ENCODE assay signal across 1 cellular context in the genomic region with DNA sequence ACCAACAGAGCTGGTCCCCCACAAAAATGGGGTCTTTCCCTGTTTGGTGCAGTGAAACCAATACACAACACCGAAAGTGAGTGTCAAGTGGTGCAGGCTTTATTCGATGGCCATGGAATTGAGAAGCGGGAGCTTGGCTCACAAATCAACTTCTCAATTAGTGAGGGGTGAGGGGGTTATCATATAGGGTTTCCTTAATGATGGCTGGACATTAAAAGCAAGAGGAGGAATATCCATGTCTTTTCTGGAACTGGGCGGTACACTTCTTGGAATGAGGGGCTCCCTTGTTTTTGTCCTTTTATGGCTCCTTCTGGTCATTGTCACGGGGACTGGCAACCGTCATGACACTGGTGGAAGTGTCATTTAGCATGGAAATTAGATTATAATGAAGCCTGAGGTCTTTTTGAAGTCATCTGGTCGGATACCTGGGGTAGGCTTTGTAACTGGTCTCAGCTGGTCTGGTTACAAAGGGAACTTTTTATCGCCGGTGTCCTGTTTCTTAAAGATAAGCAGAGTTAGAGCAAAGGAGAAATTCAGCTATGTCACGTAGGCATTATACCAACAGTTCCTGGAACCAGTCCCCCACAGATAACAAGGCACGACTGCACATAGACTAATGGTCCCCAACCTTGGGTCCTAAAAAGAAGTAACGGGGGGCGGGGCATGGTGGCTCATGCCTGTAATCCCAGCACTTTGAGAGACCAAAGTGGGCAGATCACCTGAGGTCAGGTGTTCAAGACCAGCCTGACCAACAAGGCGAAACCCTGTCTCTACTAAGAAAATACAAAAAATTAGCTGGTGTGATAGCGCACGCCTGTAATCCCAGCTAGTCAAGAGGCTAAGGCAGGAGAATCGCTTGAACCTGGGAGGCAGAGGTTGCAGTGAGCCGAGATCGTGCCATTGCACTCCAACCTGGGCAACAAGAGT.
TF ChIP-seq lines count a peak whose summit lies in the region.

No MANE protein-coding gene starts in this region.

TF ChIP-seq in K562, 482 proteins besides CTCF, POLR2A, EP300 and RAD21 (continued from another document and continues in another):
- TF ChIP-seq, protein P1, sequence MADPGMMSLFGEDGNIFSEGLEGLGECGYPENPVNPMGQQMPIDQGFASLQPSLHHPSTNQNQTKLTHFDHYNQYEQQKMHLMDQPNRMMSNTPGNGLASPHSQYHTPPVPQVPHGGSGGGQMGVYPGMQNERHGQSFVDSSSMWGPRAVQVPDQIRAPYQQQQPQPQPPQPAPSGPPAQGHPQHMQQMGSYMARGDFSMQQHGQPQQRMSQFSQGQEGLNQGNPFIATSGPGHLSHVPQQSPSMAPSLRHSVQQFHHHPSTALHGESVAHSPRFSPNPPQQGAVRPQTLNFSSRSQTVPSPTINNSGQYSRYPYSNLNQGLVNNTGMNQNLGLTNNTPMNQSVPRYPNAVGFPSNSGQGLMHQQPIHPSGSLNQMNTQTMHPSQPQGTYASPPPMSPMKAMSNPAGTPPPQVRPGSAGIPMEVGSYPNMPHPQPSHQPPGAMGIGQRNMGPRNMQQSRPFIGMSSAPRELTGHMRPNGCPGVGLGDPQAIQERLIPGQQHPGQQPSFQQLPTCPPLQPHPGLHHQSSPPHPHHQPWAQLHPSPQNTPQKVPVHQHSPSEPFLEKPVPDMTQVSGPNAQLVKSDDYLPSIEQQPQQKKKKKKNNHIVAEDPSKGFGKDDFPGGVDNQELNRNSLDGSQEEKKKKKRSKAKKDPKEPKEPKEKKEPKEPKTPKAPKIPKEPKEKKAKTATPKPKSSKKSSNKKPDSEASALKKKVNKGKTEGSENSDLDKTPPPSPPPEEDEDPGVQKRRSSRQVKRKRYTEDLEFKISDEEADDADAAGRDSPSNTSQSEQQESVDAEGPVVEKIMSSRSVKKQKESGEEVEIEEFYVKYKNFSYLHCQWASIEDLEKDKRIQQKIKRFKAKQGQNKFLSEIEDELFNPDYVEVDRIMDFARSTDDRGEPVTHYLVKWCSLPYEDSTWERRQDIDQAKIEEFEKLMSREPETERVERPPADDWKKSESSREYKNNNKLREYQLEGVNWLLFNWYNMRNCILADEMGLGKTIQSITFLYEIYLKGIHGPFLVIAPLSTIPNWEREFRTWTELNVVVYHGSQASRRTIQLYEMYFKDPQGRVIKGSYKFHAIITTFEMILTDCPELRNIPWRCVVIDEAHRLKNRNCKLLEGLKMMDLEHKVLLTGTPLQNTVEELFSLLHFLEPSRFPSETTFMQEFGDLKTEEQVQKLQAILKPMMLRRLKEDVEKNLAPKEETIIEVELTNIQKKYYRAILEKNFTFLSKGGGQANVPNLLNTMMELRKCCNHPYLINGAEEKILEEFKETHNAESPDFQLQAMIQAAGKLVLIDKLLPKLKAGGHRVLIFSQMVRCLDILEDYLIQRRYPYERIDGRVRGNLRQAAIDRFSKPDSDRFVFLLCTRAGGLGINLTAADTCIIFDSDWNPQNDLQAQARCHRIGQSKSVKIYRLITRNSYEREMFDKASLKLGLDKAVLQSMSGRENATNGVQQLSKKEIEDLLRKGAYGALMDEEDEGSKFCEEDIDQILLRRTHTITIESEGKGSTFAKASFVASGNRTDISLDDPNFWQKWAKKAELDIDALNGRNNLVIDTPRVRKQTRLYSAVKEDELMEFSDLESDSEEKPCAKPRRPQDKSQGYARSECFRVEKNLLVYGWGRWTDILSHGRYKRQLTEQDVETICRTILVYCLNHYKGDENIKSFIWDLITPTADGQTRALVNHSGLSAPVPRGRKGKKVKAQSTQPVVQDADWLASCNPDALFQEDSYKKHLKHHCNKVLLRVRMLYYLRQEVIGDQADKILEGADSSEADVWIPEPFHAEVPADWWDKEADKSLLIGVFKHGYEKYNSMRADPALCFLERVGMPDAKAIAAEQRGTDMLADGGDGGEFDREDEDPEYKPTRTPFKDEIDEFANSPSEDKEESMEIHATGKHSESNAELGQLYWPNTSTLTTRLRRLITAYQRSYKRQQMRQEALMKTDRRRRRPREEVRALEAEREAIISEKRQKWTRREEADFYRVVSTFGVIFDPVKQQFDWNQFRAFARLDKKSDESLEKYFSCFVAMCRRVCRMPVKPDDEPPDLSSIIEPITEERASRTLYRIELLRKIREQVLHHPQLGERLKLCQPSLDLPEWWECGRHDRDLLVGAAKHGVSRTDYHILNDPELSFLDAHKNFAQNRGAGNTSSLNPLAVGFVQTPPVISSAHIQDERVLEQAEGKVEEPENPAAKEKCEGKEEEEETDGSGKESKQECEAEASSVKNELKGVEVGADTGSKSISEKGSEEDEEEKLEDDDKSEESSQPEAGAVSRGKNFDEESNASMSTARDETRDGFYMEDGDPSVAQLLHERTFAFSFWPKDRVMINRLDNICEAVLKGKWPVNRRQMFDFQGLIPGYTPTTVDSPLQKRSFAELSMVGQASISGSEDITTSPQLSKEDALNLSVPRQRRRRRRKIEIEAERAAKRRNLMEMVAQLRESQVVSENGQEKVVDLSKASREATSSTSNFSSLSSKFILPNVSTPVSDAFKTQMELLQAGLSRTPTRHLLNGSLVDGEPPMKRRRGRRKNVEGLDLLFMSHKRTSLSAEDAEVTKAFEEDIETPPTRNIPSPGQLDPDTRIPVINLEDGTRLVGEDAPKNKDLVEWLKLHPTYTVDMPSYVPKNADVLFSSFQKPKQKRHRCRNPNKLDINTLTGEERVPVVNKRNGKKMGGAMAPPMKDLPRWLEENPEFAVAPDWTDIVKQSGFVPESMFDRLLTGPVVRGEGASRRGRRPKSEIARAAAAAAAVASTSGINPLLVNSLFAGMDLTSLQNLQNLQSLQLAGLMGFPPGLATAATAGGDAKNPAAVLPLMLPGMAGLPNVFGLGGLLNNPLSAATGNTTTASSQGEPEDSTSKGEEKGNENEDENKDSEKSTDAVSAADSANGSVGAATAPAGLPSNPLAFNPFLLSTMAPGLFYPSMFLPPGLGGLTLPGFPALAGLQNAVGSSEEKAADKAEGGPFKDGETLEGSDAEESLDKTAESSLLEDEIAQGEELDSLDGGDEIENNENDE (IDR thresholded peaks at IDR 0.05; ENCODE audit: low read depth, low read length), result no peak
- no peak; the same call in 1 of the 2 replicates for TF ChIP-seq ZNF24 (IDR thresholded peaks at IDR 0.05)
- peak; percentile 42 for TF ChIP-seq GABPA (tag; conservative IDR thresholded peaks at IDR 0.05; ENCODE audit: low read depth)
- TF ChIP-seq, protein P2, sequence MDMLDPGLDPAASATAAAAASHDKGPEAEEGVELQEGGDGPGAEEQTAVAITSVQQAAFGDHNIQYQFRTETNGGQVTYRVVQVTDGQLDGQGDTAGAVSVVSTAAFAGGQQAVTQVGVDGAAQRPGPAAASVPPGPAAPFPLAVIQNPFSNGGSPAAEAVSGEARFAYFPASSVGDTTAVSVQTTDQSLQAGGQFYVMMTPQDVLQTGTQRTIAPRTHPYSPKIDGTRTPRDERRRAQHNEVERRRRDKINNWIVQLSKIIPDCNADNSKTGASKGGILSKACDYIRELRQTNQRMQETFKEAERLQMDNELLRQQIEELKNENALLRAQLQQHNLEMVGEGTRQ (CRISPR knock-in tag; IDR thresholded peaks at IDR 0.05), result 0 out of 2 replicates have a peak, but pooled peaks have one; percentile 29
- no peak for TF ChIP-seq ZNF143 (CRISPR knock-in tag; IDR thresholded peaks at IDR 0.05)
- TF ChIP-seq POLR3A (IDR thresholded peaks at IDR 0.05; ENCODE audit: borderline replicate concordance, extremely low read depth, insufficient read depth, insufficient read length), result no peak
- no peak for TF ChIP-seq KLF10 (CRISPR knock-in tag; IDR thresholded peaks at IDR 0.05)
- TF ChIP-seq ESRRA (IDR thresholded peaks at IDR 0.05; ENCODE audit: borderline replicate concordance, low read depth), result 0 out of 2 replicates have a peak, but pooled peaks have one; percentile 64
- no peak for TF ChIP-seq GATAD2B (IDR thresholded peaks at IDR 0.05; ENCODE audit: borderline replicate concordance)
- no peak for TF ChIP-seq GTF2F1 (IDR thresholded peaks at IDR 0.05; ENCODE audit: low read depth, low read length)
- peak; percentile 68 for TF ChIP-seq TBP (optimal IDR thresholded peaks at IDR 0.05; ENCODE audit: low read depth, low read length)
- peak; percentile 94 for TF ChIP-seq SMAD4 (CRISPR knock-in tag; conservative IDR thresholded peaks at IDR 0.05)
- no peak; the same call in 1 of the 2 replicates for TF ChIP-seq ZKSCAN1 (IDR thresholded peaks at IDR 0.05; ENCODE audit: low read depth, low read length)
- peak; percentile 89 for TF ChIP-seq PML (IDR thresholded peaks at IDR 0.05; ENCODE audit: low read length)
- TF ChIP-seq, protein P3, sequence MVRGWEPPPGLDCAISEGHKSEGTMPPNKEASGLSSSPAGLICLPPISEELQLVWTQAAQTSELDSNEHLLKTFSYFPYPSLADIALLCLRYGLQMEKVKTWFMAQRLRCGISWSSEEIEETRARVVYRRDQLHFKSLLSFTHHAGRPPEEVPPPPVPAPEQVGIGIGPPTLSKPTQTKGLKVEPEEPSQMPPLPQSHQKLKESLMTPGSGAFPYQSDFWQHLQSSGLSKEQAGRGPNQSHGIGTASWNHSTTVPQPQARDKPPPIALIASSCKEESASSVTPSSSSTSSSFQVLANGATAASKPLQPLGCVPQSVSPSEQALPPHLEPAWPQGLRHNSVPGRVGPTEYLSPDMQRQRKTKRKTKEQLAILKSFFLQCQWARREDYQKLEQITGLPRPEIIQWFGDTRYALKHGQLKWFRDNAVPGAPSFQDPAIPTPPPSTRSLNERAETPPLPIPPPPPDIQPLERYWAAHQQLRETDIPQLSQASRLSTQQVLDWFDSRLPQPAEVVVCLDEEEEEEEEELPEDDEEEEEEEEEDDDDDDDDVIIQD (CRISPR knock-in tag; IDR thresholded peaks at IDR 0.05), result peak; percentile 77; the same call in 1 of the 2 replicates
- no peak for TF ChIP-seq ATF1 (CRISPR knock-in tag; IDR thresholded peaks at IDR 0.05)
- TF ChIP-seq ATF1 (tag; IDR thresholded peaks at IDR 0.05), result peak; percentile 92
- TF ChIP-seq CHD4 (IDR thresholded peaks at IDR 0.05; ENCODE audit: insufficient read depth, insufficient replicate concordance, low read depth, low read length, poor library complexity, severe bottlenecking), result no peak
- TF ChIP-seq ZNF408 (CRISPR knock-in tag; IDR thresholded peaks at IDR 0.05; ENCODE audit: low read depth), result no peak
- peak; percentile 88 for TF ChIP-seq SMAD1 (IDR thresholded peaks at IDR 0.05; ENCODE audit: low read depth, low read length, partially characterized antibody)
- TF ChIP-seq KHSRP (IDR thresholded peaks at IDR 0.05), result 0 out of 2 replicates have a peak, but pooled peaks have one; percentile 4
- peak; percentile 83; the same call in 1 of the 2 replicates for TF ChIP-seq KLF13 (tag; IDR thresholded peaks at IDR 0.05; ENCODE audit: borderline replicate concordance, low read depth)
- TF ChIP-seq, protein P4, sequence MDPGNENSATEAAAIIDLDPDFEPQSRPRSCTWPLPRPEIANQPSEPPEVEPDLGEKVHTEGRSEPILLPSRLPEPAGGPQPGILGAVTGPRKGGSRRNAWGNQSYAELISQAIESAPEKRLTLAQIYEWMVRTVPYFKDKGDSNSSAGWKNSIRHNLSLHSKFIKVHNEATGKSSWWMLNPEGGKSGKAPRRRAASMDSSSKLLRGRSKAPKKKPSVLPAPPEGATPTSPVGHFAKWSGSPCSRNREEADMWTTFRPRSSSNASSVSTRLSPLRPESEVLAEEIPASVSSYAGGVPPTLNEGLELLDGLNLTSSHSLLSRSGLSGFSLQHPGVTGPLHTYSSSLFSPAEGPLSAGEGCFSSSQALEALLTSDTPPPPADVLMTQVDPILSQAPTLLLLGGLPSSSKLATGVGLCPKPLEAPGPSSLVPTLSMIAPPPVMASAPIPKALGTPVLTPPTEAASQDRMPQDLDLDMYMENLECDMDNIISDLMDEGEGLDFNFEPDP (CRISPR knock-in tag; IDR thresholded peaks at IDR 0.05), result no peak
- TF ChIP-seq ZNF274 (IDR thresholded peaks at IDR 0.05; ENCODE audit: borderline replicate concordance, low read depth, low read length), result 0 out of 2 replicates have a peak, but pooled peaks have one; percentile 57
- peak; percentile 48 for TF ChIP-seq ZFP36 (IDR thresholded peaks at IDR 0.05; ENCODE audit: low read depth, low read length, partially characterized antibody)
- TF ChIP-seq ZNF766 (CRISPR knock-in tag; conservative IDR thresholded peaks at IDR 0.05), result peak; percentile 90
- peak in 1 of 2 experiments; percentile 10; a peak in 1 of 4 replicates for TF ChIP-seq SIN3A (IDR thresholded peaks at IDR 0.05; ENCODE audit: borderline replicate concordance in 2 of 2, control insufficient read depth in 1 of 2, low read depth in 2 of 2, low read length in 2 of 2)
- TF ChIP-seq, protein P5, sequence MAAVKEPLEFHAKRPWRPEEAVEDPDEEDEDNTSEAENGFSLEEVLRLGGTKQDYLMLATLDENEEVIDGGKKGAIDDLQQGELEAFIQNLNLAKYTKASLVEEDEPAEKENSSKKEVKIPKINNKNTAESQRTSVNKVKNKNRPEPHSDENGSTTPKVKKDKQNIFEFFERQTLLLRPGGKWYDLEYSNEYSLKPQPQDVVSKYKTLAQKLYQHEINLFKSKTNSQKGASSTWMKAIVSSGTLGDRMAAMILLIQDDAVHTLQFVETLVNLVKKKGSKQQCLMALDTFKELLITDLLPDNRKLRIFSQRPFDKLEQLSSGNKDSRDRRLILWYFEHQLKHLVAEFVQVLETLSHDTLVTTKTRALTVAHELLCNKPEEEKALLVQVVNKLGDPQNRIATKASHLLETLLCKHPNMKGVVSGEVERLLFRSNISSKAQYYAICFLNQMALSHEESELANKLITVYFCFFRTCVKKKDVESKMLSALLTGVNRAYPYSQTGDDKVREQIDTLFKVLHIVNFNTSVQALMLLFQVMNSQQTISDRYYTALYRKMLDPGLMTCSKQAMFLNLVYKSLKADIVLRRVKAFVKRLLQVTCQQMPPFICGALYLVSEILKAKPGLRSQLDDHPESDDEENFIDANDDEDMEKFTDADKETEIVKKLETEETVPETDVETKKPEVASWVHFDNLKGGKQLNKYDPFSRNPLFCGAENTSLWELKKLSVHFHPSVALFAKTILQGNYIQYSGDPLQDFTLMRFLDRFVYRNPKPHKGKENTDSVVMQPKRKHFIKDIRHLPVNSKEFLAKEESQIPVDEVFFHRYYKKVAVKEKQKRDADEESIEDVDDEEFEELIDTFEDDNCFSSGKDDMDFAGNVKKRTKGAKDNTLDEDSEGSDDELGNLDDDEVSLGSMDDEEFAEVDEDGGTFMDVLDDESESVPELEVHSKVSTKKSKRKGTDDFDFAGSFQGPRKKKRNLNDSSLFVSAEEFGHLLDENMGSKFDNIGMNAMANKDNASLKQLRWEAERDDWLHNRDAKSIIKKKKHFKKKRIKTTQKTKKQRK (IDR thresholded peaks at IDR 0.05; ENCODE audit: borderline replicate concordance, low read depth, low read length), result no peak
- peak; percentile 50; the same call in 1 of the 2 replicates for TF ChIP-seq MYC (IDR thresholded peaks at IDR 0.05; ENCODE audit: low read depth, low read length)
- TF ChIP-seq MYC (CRISPR knock-in tag; IDR thresholded peaks at IDR 0.05; ENCODE audit: borderline replicate concordance, low read depth), result no peak
- TF ChIP-seq ZNF121 (CRISPR knock-in tag; conservative IDR thresholded peaks at IDR 0.05), result no peak
- peak; percentile 60 for TF ChIP-seq MEF2D (tag; conservative IDR thresholded peaks at IDR 0.05; ENCODE audit: low read depth)
- TF ChIP-seq JUND (IDR thresholded peaks at IDR 0.05; ENCODE audit: borderline replicate concordance, low read depth, low read length), result peak; percentile 81
- peak; percentile 77; the same call in 2 of the 3 replicates for TF ChIP-seq JUND (tag; IDR thresholded peaks at IDR 0.05; ENCODE audit: borderline replicate concordance, low read depth, low read length)
- TF ChIP-seq JUNB (CRISPR knock-in tag; conservative IDR thresholded peaks at IDR 0.05), result peak; percentile 3
- TF ChIP-seq NFXL1 (CRISPR knock-in tag; IDR thresholded peaks at IDR 0.05), result 0 out of 2 replicates have a peak, but pooled peaks have one; percentile 54
- TF ChIP-seq ZKSCAN8 (CRISPR knock-in tag; IDR thresholded peaks at IDR 0.05), result peak; percentile 52
